Comparison of ENCODE assay signal across 16 cellular contexts in the genomic region with DNA sequence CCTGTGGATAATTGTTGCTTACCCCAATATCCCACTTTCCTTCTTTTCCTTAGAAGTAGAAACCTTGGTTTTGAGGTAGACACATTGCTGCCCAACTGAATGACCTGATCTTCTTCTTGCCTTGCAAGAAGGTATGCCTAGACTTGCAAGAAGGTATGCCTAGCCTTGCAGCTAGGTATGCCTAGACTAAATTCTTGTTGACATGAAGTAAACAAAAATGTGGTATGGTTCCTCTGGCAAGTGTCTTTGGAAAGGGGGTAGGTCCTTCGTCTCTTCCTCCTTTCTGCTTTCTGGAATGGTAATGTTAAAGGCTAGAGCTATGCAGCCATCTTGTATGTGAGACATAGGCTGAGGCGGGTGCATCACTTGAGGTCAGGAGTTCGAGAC.
DNase-seq lines count a peak whose midpoint lies in the region; ATAC-seq, FAIRE-seq and TF ChIP-seq lines count a peak whose summit lies in the region.
"Had no signal": no experiment of that assay in that cellular context is flagged by ENCODE, and none has a peak within 500 bp of the region (broad histone marks: within the 10 kb centered on the region; RNA-seq: fewer than 3 reads in every experiment).

No MANE protein-coding gene starts in this region.

- H3K79me2 ChIP-seq in keratinocyte (ENCODE audit: control insufficient read depth, insufficient read depth, low read length), result no peaks in the 10 kb centered on the region
- H3K79me2 ChIP-seq in neural progenitor cell (ENCODE audit: low read depth), result no peaks in the 10 kb centered on the region

- DNase-seq in CD4-positive, CD25-positive, alpha-beta regulatory T cell, result no peak
- peak; percentile 24 for DNase-seq in endodermal cell
- no peak for DNase-seq in keratinocyte (ENCODE audit: low read depth, low spot score)
- DNase-seq in type B pancreatic cell (ENCODE audit: extremely low spot score, unreplicated experiment), result no peak
- DNase-seq in neural progenitor cell (ENCODE audit: low spot score), result no peak
- DNase-seq: ACHN; C1 segment of cervical spinal cord; CD4-positive, alpha-beta memory T cell; DND-41; GF-D8; GM23248; KG1 had no signal

- no peaks in the 10 kb centered on the region for H3K9me3 ChIP-seq in CD4-positive, CD25-positive, alpha-beta regulatory T cell (ENCODE audit: control insufficient read depth in 2 of 2, low read length in 2 of 2)
- H3K9me3 ChIP-seq in endodermal cell (ENCODE audit: control insufficient read depth, low read length), result no peaks in the 10 kb centered on the region
- H3K9me3 ChIP-seq in keratinocyte (ENCODE audit: control insufficient read depth, low read depth, low read length), result no peaks in the 10 kb centered on the region
- no peaks in the 10 kb centered on the region for H3K9me3 ChIP-seq in neural progenitor cell (ENCODE audit: low read depth)

- H3K9ac ChIP-seq in endodermal cell (ENCODE audit: extremely low read depth, low read length, poor library complexity, severe bottlenecking), result no peak overlapping the region
- H3K9ac ChIP-seq in keratinocyte (ENCODE audit: control insufficient read depth, extremely low read depth, insufficient read depth, low read length), result no peak overlapping the region
- no peak overlapping the region for H3K9ac ChIP-seq in neural progenitor cell
- H3K9ac ChIP-seq: GM23248 had no signal

- no peaks in the 10 kb centered on the region for H3K27me3 ChIP-seq in CD4-positive, CD25-positive, alpha-beta regulatory T cell (ENCODE audit: control insufficient read depth, insufficient read depth, low read length)
- H3K27me3 ChIP-seq in endodermal cell (ENCODE audit: control insufficient read depth, insufficient read depth, low read length, poor library complexity, severe bottlenecking) (no peaks in the 10 kb centered on the region), keratinocyte (ENCODE audit: control insufficient read depth, extremely low read depth, insufficient read depth, low read length) (no peaks in the 10 kb centered on the region), neural progenitor cell (no peaks in the 10 kb centered on the region)

- H2AFZ ChIP-seq in keratinocyte (ENCODE audit: control insufficient read depth, low read length) (peak overlapping the region; percentile 4), neural progenitor cell (replicated peaks) (no peak overlapping the region)
- H2AFZ ChIP-seq: GM23248 had no signal

- H3F3A ChIP-seq in neural progenitor cell (ENCODE audit: low read depth), result no peaks in the 10 kb centered on the region

- H3K36me3 ChIP-seq in CD4-positive, CD25-positive, alpha-beta regulatory T cell (ENCODE audit: control insufficient read depth, insufficient read depth, low read length), result peaks cover 2% of the 10 kb centered on the region
- H3K36me3 ChIP-seq in endodermal cell (ENCODE audit: control insufficient read depth, insufficient read depth, low read length), result no peaks in the 10 kb centered on the region
- H3K36me3 ChIP-seq in keratinocyte (ENCODE audit: control insufficient read depth in 2 of 2, extremely low read depth in 1 of 2, insufficient read depth in 2 of 2, low read length in 2 of 2), result no peaks in the 10 kb centered on the region
- no peaks in the 10 kb centered on the region for H3K36me3 ChIP-seq in neural progenitor cell

- 91 to 100% methylated on average over 1 to 3 of the region's 3 CpGs for WGBS in endodermal cell (ENCODE audit: insufficient coverage in 1 of 2, insufficient read length in 1 of 2), 2 experiments

- H3K9me1 ChIP-seq in keratinocyte (ENCODE audit: control insufficient read depth, extremely low read depth, insufficient read depth, low read length), result no peaks in the 10 kb centered on the region

- no peaks in the 10 kb centered on the region for H3K9me3 Mint-ChIP-seq in CD4-positive, CD25-positive, alpha-beta regulatory T cell
- H3K9me3 Mint-ChIP-seq in endodermal cell (no peaks in the 10 kb centered on the region), type B pancreatic cell (no peaks in the 10 kb centered on the region), neural progenitor cell (no peaks in the 10 kb centered on the region)
- H3K9me3 Mint-ChIP-seq: CD4-positive, alpha-beta memory T cell; IgD-negative memory B cell had no signal

- peaks cover 0 to 17% (median 15%) of the 10 kb centered on the region in 4 donors for H3K4me1 Mint-ChIP-seq in CD4-positive, CD25-positive, alpha-beta regulatory T cell
- H3K4me1 Mint-ChIP-seq in endodermal cell, result no peaks in the 10 kb centered on the region
- H3K4me1 Mint-ChIP-seq in type B pancreatic cell (ENCODE audit: unreplicated experiment), result peaks cover 26% of the 10 kb centered on the region
- H3K4me1 Mint-ChIP-seq in neural progenitor cell, result peaks cover 8% of the 10 kb centered on the region

- peak overlapping the region; percentile 35 for H3K4me2 ChIP-seq in keratinocyte (ENCODE audit: control insufficient read depth, extremely low read depth, insufficient read depth, low read depth, low read length)
- no peak overlapping the region for H3K4me2 ChIP-seq in neural progenitor cell

- dilution Hi-C loops in keratinocyte (cut with MboI; ENCODE audit: extremely low pct_ligation_motif_present, low sequenced_read_pairs), result no loop called here

- ATAC-seq in CD4-positive, CD25-positive, alpha-beta regulatory T cell (ENCODE audit: low read depth in 2 of 2), result no peak
- ATAC-seq in HG03457 (IDR thresholded peaks at IDR 0.05; ENCODE audit: unreplicated experiment) (no peak), GM21717 (IDR thresholded peaks at IDR 0.05; ENCODE audit: unreplicated experiment) (no peak)

- no peaks in the 10 kb centered on the region for H3K27me3 Mint-ChIP-seq in CD4-positive, CD25-positive, alpha-beta regulatory T cell
- H3K27me3 Mint-ChIP-seq in endodermal cell (ENCODE audit: insufficient read depth) (no peaks in the 10 kb centered on the region), type B pancreatic cell (no peaks in the 10 kb centered on the region), neural progenitor cell (ENCODE audit: insufficient read depth, low read depth) (no peaks in the 10 kb centered on the region)
- H3K27me3 Mint-ChIP-seq: CD4-positive, alpha-beta memory T cell; IgD-negative memory B cell had no signal

- no peak overlapping the region for H3K27ac ChIP-seq in CD4-positive, CD25-positive, alpha-beta regulatory T cell (ENCODE audit: insufficient read depth, low read length, poor library complexity, severe bottlenecking)
- H3K27ac ChIP-seq in endodermal cell (ENCODE audit: low read depth, low read length) (no peak overlapping the region), keratinocyte (ENCODE audit: control insufficient read depth, insufficient read depth, low read length) (no peak overlapping the region), neural progenitor cell (no peak overlapping the region)
- H3K27ac ChIP-seq: GM23248 had no signal

- H3K36me3 Mint-ChIP-seq in CD4-positive, CD25-positive, alpha-beta regulatory T cell, result peaks cover 16% of the 10 kb centered on the region
- H3K36me3 Mint-ChIP-seq in endodermal cell (ENCODE audit: low read depth) (no peaks in the 10 kb centered on the region), type B pancreatic cell (no peaks in the 10 kb centered on the region), neural progenitor cell (no peaks in the 10 kb centered on the region)
- H3K36me3 Mint-ChIP-seq: IgD-negative memory B cell had no signal

- no peaks in the 10 kb centered on the region for H3K4me1 ChIP-seq in CD4-positive, CD25-positive, alpha-beta regulatory T cell (ENCODE audit: control insufficient read depth, insufficient read depth, low read length, poor library complexity, severe bottlenecking)
- H3K4me1 ChIP-seq in endodermal cell (ENCODE audit: control insufficient read depth, insufficient read depth, low read length), result no peaks in the 10 kb centered on the region
- H3K4me1 ChIP-seq in keratinocyte (ENCODE audit: control insufficient read depth, extremely low read depth, insufficient read depth, low read length), result peaks cover 15% of the 10 kb centered on the region
- H3K4me1 ChIP-seq in neural progenitor cell, result peaks cover 4% of the 10 kb centered on the region

- no peaks in the 10 kb centered on the region for H4K20me1 ChIP-seq in keratinocyte (ENCODE audit: control insufficient read depth, extremely low read depth, insufficient read depth, low read length)
- H4K20me1 ChIP-seq in neural progenitor cell (ENCODE audit: low read depth), result no peaks in the 10 kb centered on the region

- TF ChIP-seq CTCF in endodermal cell (conservative IDR thresholded peaks at IDR 0.05) (no peak), keratinocyte (optimal IDR thresholded peaks at IDR 0.05 in 1 of 3, IDR thresholded peaks at IDR 0.05 in 1 of 3, conservative IDR thresholded peaks at IDR 0.05 in 1 of 3; ENCODE audit: extremely low read depth in 1 of 3, insufficient read depth in 2 of 3, low read length in 3 of 3) (no peak), type B pancreatic cell (conservative IDR thresholded peaks at IDR 0.05) (no peak), neural progenitor cell (IDR thresholded peaks at IDR 0.05) (no peak)

- peak overlapping the region in 2 of 3 donors; percentile 20 to 88 for H3K27ac Mint-ChIP-seq in CD4-positive, CD25-positive, alpha-beta regulatory T cell
- no peak overlapping the region for H3K27ac Mint-ChIP-seq in endodermal cell
- H3K27ac Mint-ChIP-seq in type B pancreatic cell, result peak overlapping the region; percentile 20
- no peak overlapping the region for H3K27ac Mint-ChIP-seq in neural progenitor cell

- peak; percentile 74 for FAIRE-seq in keratinocyte (lab: Jason Lieb, UNC)
- FAIRE-seq: H54 had no signal

- H3K4me3 ChIP-seq in CD4-positive, CD25-positive, alpha-beta regulatory T cell (ENCODE audit: low read depth, low read length), result no peak overlapping the region
- no peak overlapping the region for H3K4me3 ChIP-seq in endodermal cell (ENCODE audit: low read length)
- H3K4me3 ChIP-seq in keratinocyte (ENCODE audit: control insufficient read depth in 2 of 3, extremely low read depth in 1 of 3, insufficient read depth in 2 of 3, low read depth in 1 of 3, low read length in 3 of 3), result no peak overlapping the region
- H3K4me3 ChIP-seq in neural progenitor cell, result no peak overlapping the region
- H3K4me3 ChIP-seq: GM23248 had no signal

- H3K4me3 Mint-ChIP-seq in CD4-positive, CD25-positive, alpha-beta regulatory T cell, result no peak overlapping the region
- H3K4me3 Mint-ChIP-seq in endodermal cell (no peak overlapping the region), type B pancreatic cell (no peak overlapping the region), neural progenitor cell (no peak overlapping the region)
- H3K4me3 Mint-ChIP-seq: CD4-positive, alpha-beta memory T cell; IgD-negative memory B cell had no signal

Comparison
In these comparisons a context has a peak if more than half of its experiments do, and no peak if none do; other contexts are left out.
1. H3K27ac Mint-ChIP-seq: peak in CD4-positive, CD25-positive, alpha-beta regulatory T cell (2 of 3) and type B pancreatic cell (single experiment); none in endodermal cell (single experiment) and neural progenitor cell (single experiment).